Comparison of ENCODE assay signal across 1 cellular context in genomic region chr7:100897772-100898454, GRCh38.
TF ChIP-seq lines count a peak whose summit lies in the region.

No MANE protein-coding gene starts in this region.

TF ChIP-seq in K562, 482 proteins besides CTCF, POLR2A, EP300 and RAD21 (continued from another document and continues in another):
- TF ChIP-seq TCFL5 (CRISPR knock-in tag; conservative IDR thresholded peaks at IDR 0.05) (no peak), RBM39 (optimal IDR thresholded peaks at IDR 0.05; ENCODE audit: low read depth, low read length) (no peak), ZNF282 (CRISPR knock-in tag; IDR thresholded peaks at IDR 0.05) (no peak), CCAR2 (IDR thresholded peaks at IDR 0.05; ENCODE audit: low read depth, low read length) (no peak), POLR2AphosphoS2 (IDR thresholded peaks at IDR 0.05; ENCODE audit: low read length) (no peak), MBD1 (CRISPR knock-in tag; IDR thresholded peaks at IDR 0.05) (no peak), TCF7L2 (IDR thresholded peaks at IDR 0.05; ENCODE audit: low read depth, low read length) (no peak), MECOM (CRISPR knock-in tag; IDR thresholded peaks at IDR 0.05) (0 out of 2 replicates have a peak, but pooled peaks have one; percentile 12), MTA2 (IDR thresholded peaks at IDR 0.05; ENCODE audit: low read depth) (peak; percentile 23; the same call in 1 of the 2 replicates), ZNF311 (CRISPR knock-in tag; IDR thresholded peaks at IDR 0.05) (no peak), BMI1 (IDR thresholded peaks at IDR 0.05; ENCODE audit: low read length) (no peak), CBX3 (IDR thresholded peaks at IDR 0.05; ENCODE audit: borderline replicate concordance in 1 of 2, low read length in 2 of 2) (no peak), ZNF354B (CRISPR knock-in tag; IDR thresholded peaks at IDR 0.05) (no peak), NCOA1 (IDR thresholded peaks at IDR 0.05; ENCODE audit: low read depth) (no peak; the same call in 1 of the 2 replicates), UBTF (IDR thresholded peaks at IDR 0.05; ENCODE audit: borderline replicate concordance in 1 of 2, low read depth in 2 of 2, low read length in 2 of 2) (no peak), ZNF79 (CRISPR knock-in tag; IDR thresholded peaks at IDR 0.05; ENCODE audit: low read depth) (no peak), NCOA4 (IDR thresholded peaks at IDR 0.05; ENCODE audit: partially characterized antibody) (no peak), ZC3H11A (IDR thresholded peaks at IDR 0.05; ENCODE audit: low read depth, low read length) (no peak), KDM1A (IDR thresholded peaks at IDR 0.05) (no peak; a peak in 2 of 4 replicates), CBFA2T2 (conservative IDR thresholded peaks at IDR 0.05) (peak; percentile 82), STAT5B (CRISPR knock-in tag; IDR thresholded peaks at IDR 0.05) (no peak), CHCHD3 (CRISPR knock-in tag; IDR thresholded peaks at IDR 0.05) (no peak), ZNF717 (CRISPR knock-in tag; IDR thresholded peaks at IDR 0.05) (no peak), EZH2 (IDR thresholded peaks at IDR 0.05; ENCODE audit: borderline replicate concordance, low read depth, low read length) (no peak), ZNF143 (CRISPR knock-in tag; IDR thresholded peaks at IDR 0.05) (no peak), HOXB6 (CRISPR knock-in tag; IDR thresholded peaks at IDR 0.05; ENCODE audit: borderline replicate concordance) (no peak), SIRT6 (IDR thresholded peaks at IDR 0.05; ENCODE audit: low read depth, low read length) (no peak), NBN (IDR thresholded peaks at IDR 0.05; ENCODE audit: low read depth) (no peak), HDAC2 (IDR thresholded peaks at IDR 0.05) (no peak), MEIS2 (IDR thresholded peaks at IDR 0.05; ENCODE audit: partially characterized antibody) (peak; percentile 84), SAFB2 (IDR thresholded peaks at IDR 0.05; ENCODE audit: borderline replicate concordance, low read depth, low read length, severe bottlenecking) (no peak), MAFF (IDR thresholded peaks at IDR 0.05; ENCODE audit: low read length) (no peak), ZBTB12 (CRISPR knock-in tag; IDR thresholded peaks at IDR 0.05) (no peak), RBM25 (IDR thresholded peaks at IDR 0.05; ENCODE audit: low read depth, low read length, severe bottlenecking) (no peak), RNF2 (IDR thresholded peaks at IDR 0.05) (no peak), HMGXB4 (CRISPR knock-in tag; IDR thresholded peaks at IDR 0.05) (no peak), GTF2F1 (IDR thresholded peaks at IDR 0.05; ENCODE audit: low read depth, low read length) (no peak), L3MBTL2 (IDR thresholded peaks at IDR 0.05) (no peak), ZNF263 (CRISPR knock-in tag; IDR thresholded peaks at IDR 0.05; ENCODE audit: borderline replicate concordance) (0 out of 2 replicates have a peak, but pooled peaks have one; percentile 12), PURB (CRISPR knock-in tag; IDR thresholded peaks at IDR 0.05; ENCODE audit: low read depth) (no peak), E2F4 (CRISPR knock-in tag; IDR thresholded peaks at IDR 0.05; ENCODE audit: low read depth) (no peak), ZNF133 (CRISPR knock-in tag; IDR thresholded peaks at IDR 0.05) (no peak), HNRNPK (IDR thresholded peaks at IDR 0.05; ENCODE audit: low read depth, low read length, poor library complexity, severe bottlenecking) (no peak), MCM2 (IDR thresholded peaks at IDR 0.05; ENCODE audit: low read depth) (no peak)
- TF ChIP-seq, protein P1, sequence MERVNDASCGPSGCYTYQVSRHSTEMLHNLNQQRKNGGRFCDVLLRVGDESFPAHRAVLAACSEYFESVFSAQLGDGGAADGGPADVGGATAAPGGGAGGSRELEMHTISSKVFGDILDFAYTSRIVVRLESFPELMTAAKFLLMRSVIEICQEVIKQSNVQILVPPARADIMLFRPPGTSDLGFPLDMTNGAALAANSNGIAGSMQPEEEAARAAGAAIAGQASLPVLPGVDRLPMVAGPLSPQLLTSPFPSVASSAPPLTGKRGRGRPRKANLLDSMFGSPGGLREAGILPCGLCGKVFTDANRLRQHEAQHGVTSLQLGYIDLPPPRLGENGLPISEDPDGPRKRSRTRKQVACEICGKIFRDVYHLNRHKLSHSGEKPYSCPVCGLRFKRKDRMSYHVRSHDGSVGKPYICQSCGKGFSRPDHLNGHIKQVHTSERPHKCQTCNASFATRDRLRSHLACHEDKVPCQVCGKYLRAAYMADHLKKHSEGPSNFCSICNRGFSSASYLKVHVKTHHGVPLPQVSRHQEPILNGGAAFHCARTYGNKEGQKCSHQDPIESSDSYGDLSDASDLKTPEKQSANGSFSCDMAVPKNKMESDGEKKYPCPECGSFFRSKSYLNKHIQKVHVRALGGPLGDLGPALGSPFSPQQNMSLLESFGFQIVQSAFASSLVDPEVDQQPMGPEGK (CRISPR knock-in tag; IDR thresholded peaks at IDR 0.05; ENCODE audit: borderline replicate concordance) = no peak
- TF ChIP-seq, protein P2, sequence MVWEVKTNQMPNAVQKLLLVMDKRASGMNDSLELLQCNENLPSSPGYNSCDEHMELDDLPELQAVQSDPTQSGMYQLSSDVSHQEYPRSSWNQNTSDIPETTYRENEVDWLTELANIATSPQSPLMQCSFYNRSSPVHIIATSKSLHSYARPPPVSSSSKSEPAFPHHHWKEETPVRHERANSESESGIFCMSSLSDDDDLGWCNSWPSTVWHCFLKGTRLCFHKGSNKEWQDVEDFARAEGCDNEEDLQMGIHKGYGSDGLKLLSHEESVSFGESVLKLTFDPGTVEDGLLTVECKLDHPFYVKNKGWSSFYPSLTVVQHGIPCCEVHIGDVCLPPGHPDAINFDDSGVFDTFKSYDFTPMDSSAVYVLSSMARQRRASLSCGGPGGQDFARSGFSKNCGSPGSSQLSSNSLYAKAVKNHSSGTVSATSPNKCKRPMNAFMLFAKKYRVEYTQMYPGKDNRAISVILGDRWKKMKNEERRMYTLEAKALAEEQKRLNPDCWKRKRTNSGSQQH (CRISPR knock-in tag; IDR thresholded peaks at IDR 0.05) = no peak
- TF ChIP-seq, protein P3, sequence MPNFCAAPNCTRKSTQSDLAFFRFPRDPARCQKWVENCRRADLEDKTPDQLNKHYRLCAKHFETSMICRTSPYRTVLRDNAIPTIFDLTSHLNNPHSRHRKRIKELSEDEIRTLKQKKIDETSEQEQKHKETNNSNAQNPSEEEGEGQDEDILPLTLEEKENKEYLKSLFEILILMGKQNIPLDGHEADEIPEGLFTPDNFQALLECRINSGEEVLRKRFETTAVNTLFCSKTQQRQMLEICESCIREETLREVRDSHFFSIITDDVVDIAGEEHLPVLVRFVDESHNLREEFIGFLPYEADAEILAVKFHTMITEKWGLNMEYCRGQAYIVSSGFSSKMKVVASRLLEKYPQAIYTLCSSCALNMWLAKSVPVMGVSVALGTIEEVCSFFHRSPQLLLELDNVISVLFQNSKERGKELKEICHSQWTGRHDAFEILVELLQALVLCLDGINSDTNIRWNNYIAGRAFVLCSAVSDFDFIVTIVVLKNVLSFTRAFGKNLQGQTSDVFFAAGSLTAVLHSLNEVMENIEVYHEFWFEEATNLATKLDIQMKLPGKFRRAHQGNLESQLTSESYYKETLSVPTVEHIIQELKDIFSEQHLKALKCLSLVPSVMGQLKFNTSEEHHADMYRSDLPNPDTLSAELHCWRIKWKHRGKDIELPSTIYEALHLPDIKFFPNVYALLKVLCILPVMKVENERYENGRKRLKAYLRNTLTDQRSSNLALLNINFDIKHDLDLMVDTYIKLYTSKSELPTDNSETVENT (CRISPR knock-in tag; IDR thresholded peaks at IDR 0.05) = no peak
- TF ChIP-seq, protein P4, sequence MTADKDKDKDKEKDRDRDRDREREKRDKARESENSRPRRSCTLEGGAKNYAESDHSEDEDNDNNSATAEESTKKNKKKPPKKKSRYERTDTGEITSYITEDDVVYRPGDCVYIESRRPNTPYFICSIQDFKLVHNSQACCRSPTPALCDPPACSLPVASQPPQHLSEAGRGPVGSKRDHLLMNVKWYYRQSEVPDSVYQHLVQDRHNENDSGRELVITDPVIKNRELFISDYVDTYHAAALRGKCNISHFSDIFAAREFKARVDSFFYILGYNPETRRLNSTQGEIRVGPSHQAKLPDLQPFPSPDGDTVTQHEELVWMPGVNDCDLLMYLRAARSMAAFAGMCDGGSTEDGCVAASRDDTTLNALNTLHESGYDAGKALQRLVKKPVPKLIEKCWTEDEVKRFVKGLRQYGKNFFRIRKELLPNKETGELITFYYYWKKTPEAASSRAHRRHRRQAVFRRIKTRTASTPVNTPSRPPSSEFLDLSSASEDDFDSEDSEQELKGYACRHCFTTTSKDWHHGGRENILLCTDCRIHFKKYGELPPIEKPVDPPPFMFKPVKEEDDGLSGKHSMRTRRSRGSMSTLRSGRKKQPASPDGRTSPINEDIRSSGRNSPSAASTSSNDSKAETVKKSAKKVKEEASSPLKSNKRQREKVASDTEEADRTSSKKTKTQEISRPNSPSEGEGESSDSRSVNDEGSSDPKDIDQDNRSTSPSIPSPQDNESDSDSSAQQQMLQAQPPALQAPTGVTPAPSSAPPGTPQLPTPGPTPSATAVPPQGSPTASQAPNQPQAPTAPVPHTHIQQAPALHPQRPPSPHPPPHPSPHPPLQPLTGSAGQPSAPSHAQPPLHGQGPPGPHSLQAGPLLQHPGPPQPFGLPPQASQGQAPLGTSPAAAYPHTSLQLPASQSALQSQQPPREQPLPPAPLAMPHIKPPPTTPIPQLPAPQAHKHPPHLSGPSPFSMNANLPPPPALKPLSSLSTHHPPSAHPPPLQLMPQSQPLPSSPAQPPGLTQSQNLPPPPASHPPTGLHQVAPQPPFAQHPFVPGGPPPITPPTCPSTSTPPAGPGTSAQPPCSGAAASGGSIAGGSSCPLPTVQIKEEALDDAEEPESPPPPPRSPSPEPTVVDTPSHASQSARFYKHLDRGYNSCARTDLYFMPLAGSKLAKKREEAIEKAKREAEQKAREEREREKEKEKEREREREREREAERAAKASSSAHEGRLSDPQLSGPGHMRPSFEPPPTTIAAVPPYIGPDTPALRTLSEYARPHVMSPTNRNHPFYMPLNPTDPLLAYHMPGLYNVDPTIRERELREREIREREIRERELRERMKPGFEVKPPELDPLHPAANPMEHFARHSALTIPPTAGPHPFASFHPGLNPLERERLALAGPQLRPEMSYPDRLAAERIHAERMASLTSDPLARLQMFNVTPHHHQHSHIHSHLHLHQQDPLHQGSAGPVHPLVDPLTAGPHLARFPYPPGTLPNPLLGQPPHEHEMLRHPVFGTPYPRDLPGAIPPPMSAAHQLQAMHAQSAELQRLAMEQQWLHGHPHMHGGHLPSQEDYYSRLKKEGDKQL (CRISPR knock-in tag; IDR thresholded peaks at IDR 0.05; ENCODE audit: borderline replicate concordance) = no peak
